9 cellular contexts compared by ENCODE assay signal in genomic region chr7:142301923-142302550, GRCh38. TPM values are rescaled to one million over a fixed set of nuclear protein-coding genes. Genes with fewer than 3 reads are reported as not detected.
DNase-seq lines count a peak whose midpoint lies in the region; ATAC-seq and TF ChIP-seq lines count a peak whose summit lies in the region.
"Had no signal": no experiment of that assay in that cellular context is flagged by ENCODE, and none has a peak within 500 bp of the region (broad histone marks: within the 10 kb centered on the region; RNA-seq: fewer than 3 reads in every experiment).

No MANE protein-coding gene starts in this region.

- no peak overlapping the region for H3K4me3 ChIP-seq in DOHH2 (ENCODE audit: low read length)
- H3K4me3 ChIP-seq in GM23338, result no peak overlapping the region
- H3K4me3 ChIP-seq in RWPE2 (ENCODE audit: severe bottlenecking), result no peak overlapping the region
- no peak overlapping the region for H3K4me3 ChIP-seq in kidney epithelial cell (ENCODE audit: low read depth, low read length)
- no peak overlapping the region for H3K4me3 ChIP-seq in left ventricle myocardium inferior

- H3K27me3 Mint-ChIP-seq in GM23338 (ENCODE audit: insufficient read depth, low read depth, poor library complexity), result peaks cover 13% of the 10 kb centered on the region

- no peaks in the 10 kb centered on the region for H3K36me3 Mint-ChIP-seq in GM23338 (ENCODE audit: low read depth)
- H3K36me3 Mint-ChIP-seq: IgD-negative memory B cell had no signal

- H3K27ac ChIP-seq in DOHH2 (ENCODE audit: low read depth, low read length), result no peak overlapping the region
- no peak overlapping the region for H3K27ac ChIP-seq in GM23338 (ENCODE audit: low read depth)
- no peak overlapping the region for H3K27ac ChIP-seq in RWPE2 (ENCODE audit: poor library complexity, severe bottlenecking)
- H3K27ac ChIP-seq in left ventricle myocardium inferior (replicated peaks), result no peak overlapping the region

- H3K9me3 ChIP-seq in DOHH2 (ENCODE audit: control insufficient read depth, insufficient read depth, low read length), result no peaks in the 10 kb centered on the region
- no peaks in the 10 kb centered on the region for H3K9me3 ChIP-seq in RWPE2 (ENCODE audit: severe bottlenecking)
- H3K9me3 ChIP-seq in left ventricle myocardium inferior (replicated peaks), result no peaks in the 10 kb centered on the region

- H3K27ac Mint-ChIP-seq in GM23338, result no peak overlapping the region
- H3K27ac Mint-ChIP-seq: IgD-negative memory B cell had no signal

- H4K20me1 ChIP-seq in DOHH2 (ENCODE audit: control insufficient read depth, insufficient read depth, low read depth, low read length), result no peaks in the 10 kb centered on the region
- no peaks in the 10 kb centered on the region for H4K20me1 ChIP-seq in GM23338 (replicated peaks; ENCODE audit: insufficient read depth)

- H3K9me3 Mint-ChIP-seq in GM23338, result no peaks in the 10 kb centered on the region; the same call in 2 of the 3 replicates

- H3K79me2 ChIP-seq in DOHH2 (ENCODE audit: control insufficient read depth, low read length) (no peaks in the 10 kb centered on the region), GM23338 (replicated peaks; ENCODE audit: insufficient read depth) (no peaks in the 10 kb centered on the region)

- H3K4me1 Mint-ChIP-seq in GM23338, result peaks cover 12% of the 10 kb centered on the region

- H3K9me2 ChIP-seq in DOHH2 (replicated peaks; ENCODE audit: control insufficient read depth, low read length), result no peaks in the 10 kb centered on the region
- H3K9me2 ChIP-seq in GM23338 (ENCODE audit: insufficient read depth), result peaks cover 4% of the 10 kb centered on the region; the same call in 1 of the 2 replicates

- intact Hi-C loops in left ventricle myocardium inferior (cut with micrococcal nuclease), result no loop called here

- H3K4me2 ChIP-seq in DOHH2 (ENCODE audit: low read length) (no peak overlapping the region), GM23338 (no peak overlapping the region)

- H3K27me3 ChIP-seq in DOHH2 (ENCODE audit: control insufficient read depth, low read length) (no peaks in the 10 kb centered on the region), GM23338 (ENCODE audit: insufficient read depth) (peaks cover 3% of the 10 kb centered on the region; the same call in 1 of the 2 replicates), RWPE2 (ENCODE audit: insufficient read depth, poor library complexity, severe bottlenecking) (no peaks in the 10 kb centered on the region), kidney epithelial cell (ENCODE audit: control insufficient read depth, insufficient read depth, low read length) (peaks cover 2% of the 10 kb centered on the region), left ventricle myocardium inferior (ENCODE audit: low read depth) (peaks cover 41% of the 10 kb centered on the region)

- H3F3A ChIP-seq in DOHH2 (ENCODE audit: control insufficient read depth, insufficient read depth) (no peaks in the 10 kb centered on the region), GM23338 (replicated peaks; ENCODE audit: low read depth) (no peaks in the 10 kb centered on the region)

- ATAC-seq in GM23338 (no peak; the same call in 2 of the 3 replicates), RWPE2 (ENCODE audit: low read depth) (peak; percentile 41; the same call in 1 of the 3 replicates), HG02678 (IDR thresholded peaks at IDR 0.05; ENCODE audit: unreplicated experiment) (no peak)

- DNase-seq in GM23338 (ENCODE audit: low spot score) (peak; percentile 60), RWPE2 (ENCODE audit: low spot score) (no peak), kidney epithelial cell (ENCODE audit: low read depth) (no peak), NCI-H146 treated with DMSO at 0.1 percent for 48 hours (lab: John Stamatoyannopoulos, UW; ENCODE audit: unreplicated experiment) (no peak), left ventricle myocardium inferior (no peak), NCI-H1436 treated with DMSO at 0.1 percent for 48 hours (lab: John Stamatoyannopoulos, UW) (no peak)

- TF ChIP-seq CTCF in DOHH2 (IDR thresholded peaks at IDR 0.05; ENCODE audit: low read depth, low read length, poor library complexity, severe bottlenecking), result peak; percentile 79
- TF ChIP-seq CTCF in GM23338 (conservative IDR thresholded peaks at IDR 0.05; ENCODE audit: low read depth in 2 of 2), result peak; percentile 71
- TF ChIP-seq CTCF in RWPE2 (IDR thresholded peaks at IDR 0.05; ENCODE audit: poor library complexity, severe bottlenecking), result peak; percentile 63
- TF ChIP-seq CTCF in kidney epithelial cell (IDR thresholded peaks at IDR 0.05; ENCODE audit: insufficient read depth, low read length, poor library complexity, severe bottlenecking), result peak; percentile 65
- no peak for TF ChIP-seq CTCF in left ventricle myocardium inferior (IDR thresholded peaks at IDR 0.05; ENCODE audit: borderline replicate concordance)

- H2AFZ ChIP-seq in GM23338, result no peak overlapping the region

- H3K36me3 ChIP-seq in DOHH2 (ENCODE audit: control insufficient read depth, low read length), result no peaks in the 10 kb centered on the region
- H3K36me3 ChIP-seq in GM23338 (ENCODE audit: insufficient read depth), result no peaks in the 10 kb centered on the region
- no peaks in the 10 kb centered on the region for H3K36me3 ChIP-seq in RWPE2 (ENCODE audit: low read depth)
- no peaks in the 10 kb centered on the region for H3K36me3 ChIP-seq in kidney epithelial cell (ENCODE audit: control insufficient read depth, insufficient read depth, low read length)
- H3K36me3 ChIP-seq in left ventricle myocardium inferior, result no peaks in the 10 kb centered on the region

- no peak overlapping the region for H3K4me3 Mint-ChIP-seq in GM23338
- H3K4me3 Mint-ChIP-seq: IgD-negative memory B cell had no signal

- H3K4me1 ChIP-seq in DOHH2 (ENCODE audit: control insufficient read depth, low read length), result peaks cover 11% of the 10 kb centered on the region
- H3K4me1 ChIP-seq in GM23338 (ENCODE audit: insufficient read depth), result peaks cover 3% of the 10 kb centered on the region; the same call in 1 of the 2 replicates
- no peaks in the 10 kb centered on the region for H3K4me1 ChIP-seq in RWPE2 (ENCODE audit: insufficient read depth, poor library complexity, severe bottlenecking)
- no peaks in the 10 kb centered on the region for H3K4me1 ChIP-seq in left ventricle myocardium inferior

TF ChIP-seq in GM23338, 12 proteins besides CTCF, POLR2A, EP300 and RAD21 (continues in another document):
- TF ChIP-seq EZH2phosphoT487 (IDR thresholded peaks at IDR 0.05; ENCODE audit: unreplicated experiment) (no peak), ETS1 (IDR thresholded peaks at IDR 0.05) (no peak), REST (IDR thresholded peaks at IDR 0.05; ENCODE audit: unreplicated experiment) (no peak), JUNB (IDR thresholded peaks at IDR 0.05; ENCODE audit: unreplicated experiment) (no peak)

RNA-seq across cellular contexts. Expression of gene PRSS58, which starts 44.2 kb away (rescaled TPM):
- total RNA-seq in GM23338 (2014; rRNA removed; shearing (Covaris generic)), result not detected in 2 replicates
- polyA plus RNA-seq in GM23338 (2016; fragmentation: Nextera tagmentation; extraction: Ambion mirVana), result not detected in 2 replicates
- not detected in 2 replicates for total RNA-seq in kidney epithelial cell
- not detected for total RNA-seq in left ventricle myocardium inferior
- polyA plus RNA-seq: IgD-negative memory B cell had no signal
